9 cellular contexts compared by ENCODE assay signal in genomic region chr17:74768069-74768762, GRCh38. TPM values are rescaled to one million over a fixed set of nuclear protein-coding genes. Genes with fewer than 3 reads are reported as not detected.
DNase-seq lines count a peak whose midpoint lies in the region; ATAC-seq and TF ChIP-seq lines count a peak whose summit lies in the region.
"Had no signal": no experiment of that assay in that cellular context is flagged by ENCODE, and none has a peak within 500 bp of the region (broad histone marks: within the 10 kb centered on the region; RNA-seq: fewer than 3 reads in every experiment).

No MANE protein-coding gene starts in this region.

- H3K27ac ChIP-seq in AG04450 (ENCODE audit: low read depth, low read length), result peak overlapping the region; percentile 11

- ATAC-seq in HG03469 (IDR thresholded peaks at IDR 0.05; ENCODE audit: unreplicated experiment) (no peak), GM21367 (IDR thresholded peaks at IDR 0.05; ENCODE audit: unreplicated experiment) (no peak)

- no peaks in the 10 kb centered on the region for H3K27me3 ChIP-seq in AG04450 (ENCODE audit: control insufficient read depth, insufficient read depth, low read length)

- no peaks in the 10 kb centered on the region; the same call in 1 of the 2 replicates for H3K9me3 ChIP-seq in AG04450 (ENCODE audit: control insufficient read depth, insufficient read depth, low read length)

- no peak for TF ChIP-seq POLR2A in NB4 (IDR thresholded peaks at IDR 0.05; ENCODE audit: extremely low read depth, insufficient read length)
- no peak for TF ChIP-seq POLR2A in erythroblast (IDR thresholded peaks at IDR 0.05; ENCODE audit: low read length)

- TF ChIP-seq CTCF in AG04450 (IDR thresholded peaks at IDR 0.05; ENCODE audit: low read depth, low read length), result no peak
- TF ChIP-seq CTCF in NB4 (IDR thresholded peaks at IDR 0.05; ENCODE audit: low read depth, low read length), result no peak

- no peak for DNase-seq in AG04450 (ENCODE audit: low read depth, low spot score)
- peak; percentile 11 for DNase-seq in NB4 (ENCODE audit: low read depth)
- DNase-seq in cerebellar nuclear complex (lab: John Stamatoyannopoulos, UW), result peak; percentile 34 to 55
- peak; percentile 90 for DNase-seq in mucosa of gallbladder (ENCODE audit: low spot score)
- DNase-seq in foreskin melanocyte, result no peak
- DNase-seq in erythroblast (lab: John Stamatoyannopoulos, UW), result no peak

- POLR2A ChIA-PET in AG04450 (lab: Yijun Ruan, JAX), result no interaction called here

- no peak overlapping the region for H3K4me3 ChIP-seq in AG04450 (ENCODE audit: low read depth, low read length)
- H3K4me3 ChIP-seq in NB4 (ENCODE audit: low read depth, low read length), result no peak overlapping the region

- CTCF ChIA-PET in AG04450 (lab: Charles Lee), result interaction anchor here (0.7 to 1.5 kb wide), 2 partner anchors 23 kb away, joined by 3 to 6 read pairs; no protein-coding TSS in a partner anchor

RNA-seq across cellular contexts. Expression of gene NAT9, which starts 7.9 kb away (rescaled TPM):
- polyA plus RNA-seq in AG04450 (2011; rRNA removed), result 33.6 and 37.3 TPM in 2 replicates
- polyA minus RNA-seq in AG04450 (2011; rRNA and poly(A)+ RNA removed), result 53.9 and 68.9 TPM in 2 replicates
- total RNA-seq in mucosa of gallbladder, result 43.7 TPM

RNA-seq across cellular contexts. Expression of gene NHERF1, which starts 19.8 kb away (rescaled TPM):
- polyA plus RNA-seq in AG04450 (2011; rRNA removed), result 10.4 and 10.5 TPM in 2 replicates
- polyA minus RNA-seq in AG04450 (2011; rRNA and poly(A)+ RNA removed), result 10.9 and 11.5 TPM in 2 replicates
- 568 TPM for total RNA-seq in mucosa of gallbladder

RNA-seq across cellular contexts. Expression of gene RAB37, which starts 31.2 kb away (rescaled TPM):
- polyA plus RNA-seq in AG04450 (2011; rRNA removed), result 0.16 and 0.21 TPM in 2 replicates
- not detected in 2 replicates for polyA minus RNA-seq in AG04450 (2011; rRNA and poly(A)+ RNA removed)
- total RNA-seq in mucosa of gallbladder, result 5.1 TPM

RNA-seq across cellular contexts. Expression of gene CD300LF, which starts 55.5 kb away (rescaled TPM):
- polyA plus RNA-seq in AG04450 (2011; rRNA removed), result not detected in 2 replicates
- polyA minus RNA-seq in AG04450 (2011; rRNA and poly(A)+ RNA removed), result not detected in 2 replicates
- 1.8 TPM for total RNA-seq in mucosa of gallbladder
- polyA plus RNA-seq: keratinocyte had no signal

Comparison
In these comparisons a context has a peak if more than half of its experiments do, and no peak if none do; other contexts are left out.
1. DNase-seq: peak in NB4 (single experiment), cerebellar nuclear complex (2 of 2) and mucosa of gallbladder (single experiment); none in AG04450 (single experiment), foreskin melanocyte (single experiment) and erythroblast (0 of 2).